In the genomic region with DNA sequence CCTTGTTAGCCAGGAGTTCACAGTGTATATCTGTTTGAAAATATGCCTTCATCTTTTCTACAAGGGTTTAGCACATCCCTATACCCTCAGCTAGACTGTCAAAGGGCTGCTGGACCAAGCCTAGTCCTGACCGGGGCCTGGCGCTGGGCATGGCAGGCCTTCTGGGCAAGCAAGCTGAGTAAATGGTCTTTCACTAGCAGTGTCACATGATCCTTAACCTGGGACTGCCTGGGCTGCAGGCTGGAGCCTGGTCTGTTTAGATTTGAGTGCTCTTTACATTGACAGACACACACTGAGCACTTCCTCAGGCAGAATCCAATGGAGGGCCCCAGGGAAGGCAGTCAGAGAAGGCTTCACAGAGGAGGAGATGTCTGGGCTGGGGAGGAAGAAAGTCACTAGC, we compare ENCODE assay signal across 18 cellular contexts. TPM values are rescaled to one million over a fixed set of nuclear protein-coding genes. Genes with fewer than 3 reads are reported as not detected.
DNase-seq lines count a peak whose midpoint lies in the region; ATAC-seq lines count a peak whose summit lies in the region.
"Had no signal": no experiment of that assay in that cellular context is flagged by ENCODE, and none has a peak within 500 bp of the region (broad histone marks: within the 10 kb centered on the region; RNA-seq: fewer than 3 reads in every experiment).

No MANE protein-coding gene starts in this region.

- no peak for ATAC-seq in T-helper 17 cell
- no peak for ATAC-seq in naive B cell (ENCODE audit: low read depth in 2 of 2)
- no peak for ATAC-seq in HG02870 (IDR thresholded peaks at IDR 0.05; ENCODE audit: unreplicated experiment)
- ATAC-seq: activated CD8-positive, alpha-beta memory T cell treated with anti-CD3 and anti-CD28 coated beads, Interleukin-2, amount 10 ng/mL, durations not matched to agents 7 days and 5 days; heart right ventricle; sciatic nerve had no signal

- no peaks in the 10 kb centered on the region for H3K9me3 Mint-ChIP-seq in CD4-positive, alpha-beta memory T cell
- H3K9me3 Mint-ChIP-seq in naive B cell, result no peaks in the 10 kb centered on the region
- H3K9me3 Mint-ChIP-seq: type B pancreatic cell had no signal

- no peak overlapping the region for H3K4me3 Mint-ChIP-seq in CD4-positive, alpha-beta memory T cell
- H3K4me3 Mint-ChIP-seq in T-helper 17 cell (no peak overlapping the region), naive B cell (no peak overlapping the region)
- H3K4me3 Mint-ChIP-seq: activated CD8-positive, alpha-beta memory T cell treated with anti-CD3 and anti-CD28 coated beads, Interleukin-2, amount 10 ng/mL, durations not matched to agents 7 days and 5 days; type B pancreatic cell had no signal

- H3K4me1 ChIP-seq in CD4-positive, alpha-beta memory T cell (ENCODE audit: insufficient read depth, low read length), result peaks cover 17% of the 10 kb centered on the region
- H3K4me1 ChIP-seq: HAP-1 had no signal

- intact Hi-C loops in CD4-positive, alpha-beta memory T cell (cut with micrococcal nuclease), result no loop called here

- H3K36me3 Mint-ChIP-seq in CD4-positive, alpha-beta memory T cell, result peaks cover 57 to 79% of the 10 kb centered on the region in 2 donors
- H3K36me3 Mint-ChIP-seq in T-helper 17 cell (ENCODE audit: low read depth), result peaks cover 7% of the 10 kb centered on the region
- H3K36me3 Mint-ChIP-seq in naive B cell, result peaks cover 4 to 22% of the 10 kb centered on the region in 2 donors

- no peaks in the 10 kb centered on the region for H3K27me3 ChIP-seq in CD4-positive, alpha-beta memory T cell (ENCODE audit: insufficient read depth, low read length)
- H3K27me3 ChIP-seq: heart right ventricle had no signal

- no peaks in the 10 kb centered on the region for H3K9me3 ChIP-seq in CD4-positive, alpha-beta memory T cell (ENCODE audit: control insufficient read depth in 1 of 2, low read length in 2 of 2)
- no peaks in the 10 kb centered on the region for H3K9me3 ChIP-seq in T-helper 17 cell (ENCODE audit: control insufficient read depth, low read length, poor library complexity, severe bottlenecking)
- H3K9me3 ChIP-seq: HAP-1, heart right ventricle, SK-N-SH had no signal

- H3K4me3 ChIP-seq in CD4-positive, alpha-beta memory T cell (ENCODE audit: low read length in 2 of 2), result no peak overlapping the region
- H3K4me3 ChIP-seq: HAP-1, heart right ventricle had no signal

- H3K36me3 ChIP-seq in CD4-positive, alpha-beta memory T cell (ENCODE audit: insufficient read depth, low read length), result peaks cover 84% of the 10 kb centered on the region

- CTCF ChIA-PET in CD4-positive, alpha-beta memory T cell (lab: Charles Lee; ENCODE audit: partially characterized antibody), result interaction anchor here (0.9 to 3.0 kb wide), 4 partner anchors 13 to 81 kb away, joined by 3 to 13 read pairs (median 4); no protein-coding TSS in a partner anchor

- H3K27me3 Mint-ChIP-seq in CD4-positive, alpha-beta memory T cell, result no peaks in the 10 kb centered on the region
- H3K27me3 Mint-ChIP-seq in T-helper 17 cell (no peaks in the 10 kb centered on the region), naive B cell (no peaks in the 10 kb centered on the region)
- H3K27me3 Mint-ChIP-seq: activated CD8-positive, alpha-beta memory T cell treated with anti-CD3 and anti-CD28 coated beads, Interleukin-2, amount 10 ng/mL, durations not matched to agents 7 days and 5 days; type B pancreatic cell had no signal

- no peak overlapping the region for H3K27ac ChIP-seq in CD4-positive, alpha-beta memory T cell (ENCODE audit: low read depth, low read length)

- peaks cover 10 to 27% (median 16%) of the 10 kb centered on the region in 4 donors for H3K4me1 Mint-ChIP-seq in CD4-positive, alpha-beta memory T cell
- H3K4me1 Mint-ChIP-seq in T-helper 17 cell (peaks cover 12% of the 10 kb centered on the region), naive B cell (peaks cover 12 to 17% (median 14%) of the 10 kb centered on the region in 3 donors)

- POLR2A ChIA-PET in CD4-positive, alpha-beta memory T cell (lab: Charles Lee; ENCODE audit: partially characterized antibody), result interaction anchor here (1.1 to 1.5 kb wide), 3 partner anchors 10 to 53 kb away, joined by 3 to 4 read pairs (median 4); a partner anchor contains a TSS

- no peak for DNase-seq in CD4-positive, alpha-beta memory T cell
- DNase-seq in T-helper 17 cell (no peak), naive B cell (no peak), dermis blood vessel endothelial cell (no peak)
- DNase-seq: activated CD4-positive, alpha-beta T cell treated with anti-CD3 and anti-CD28 coated beads for 1 hour; activated CD8-positive, alpha-beta memory T cell treated with anti-CD3 and anti-CD28 coated beads, Interleukin-2, amount 10 ng/mL, durations not matched to agents 7 days and 5 days; activated gamma-delta T cell treated with Interleukin-2 at 50 U/mL for 16 hours; heart right ventricle; NCI-H1105 treated with DMSO at 0.1 percent for 48 hours; NCI-H2081 treated with DMSO at 0.1 percent for 48 hours; RPMI8226; SK-N-SH; stimulated activated naive CD4-positive, alpha-beta T cell treated with Interleukin-2 at 50 U/mL for 16 hours had no signal

- H3K27ac Mint-ChIP-seq in CD4-positive, alpha-beta memory T cell, result peak overlapping the region; percentile 32 to 82 (median 70)
- peak overlapping the region; percentile 74 for H3K27ac Mint-ChIP-seq in T-helper 17 cell
- H3K27ac Mint-ChIP-seq in naive B cell, result peak overlapping the region in 4 of 6 donors; percentile 57 to 86 (median 84)
- H3K27ac Mint-ChIP-seq: activated CD8-positive, alpha-beta memory T cell treated with anti-CD3 and anti-CD28 coated beads, Interleukin-2, amount 10 ng/mL, durations not matched to agents 7 days and 5 days; type B pancreatic cell had no signal

RNA-seq across cellular contexts. Expression of a gene that starts 6.9 kb away (rescaled TPM):
- 10 to 100 TPM; 14.6 to 15.9 TPM for total RNA-seq in CD4-positive, alpha-beta memory T cell
- under 1 TPM in 1 of 2 donors, not detected in 1; 0.68 TPM for polyA plus RNA-seq in CD4-positive, alpha-beta memory T cell
- total RNA-seq in T-helper 17 cell (1 to 10 TPM; 1.3 to 1.4 TPM), dermis blood vessel endothelial cell (2.7 and 4.4 TPM in 2 replicates)
- polyA plus RNA-seq in naive B cell (ENCODE audit: low read depth in 6 of 6), result under 1 TPM in 4 of 6 donors, not detected in 2; 0.19 to 0.82 (median 0.48) TPM
- total RNA-seq: Daoy had no signal

RNA-seq across cellular contexts. Expression of a gene that starts 21.1 kb away (rescaled TPM):
- 100 to 1,000 TPM; 274 to 285 TPM for total RNA-seq in CD4-positive, alpha-beta memory T cell
- 10 to 100 TPM; 57.7 to 74.8 TPM for polyA plus RNA-seq in CD4-positive, alpha-beta memory T cell
- total RNA-seq in T-helper 17 cell (100 to 1,000 TPM; 114 to 132 TPM), dermis blood vessel endothelial cell (85.4 and 140 TPM in 2 replicates)
- polyA plus RNA-seq in naive B cell (ENCODE audit: low read depth in 6 of 6), result 10 to 100 TPM; 44.3 to 65.3 (median 53.2) TPM

RNA-seq across cellular contexts. Expression of a gene that starts 42.9 kb away (rescaled TPM):
- 10 to 100 TPM; 18.9 to 22.2 TPM for total RNA-seq in CD4-positive, alpha-beta memory T cell
- polyA plus RNA-seq in CD4-positive, alpha-beta memory T cell, result 10 to 100 TPM; 23.2 to 32.5 TPM
- 10 to 100 TPM; 12.5 to 17.9 TPM for total RNA-seq in T-helper 17 cell
- 10 to 100 TPM; 19.3 to 32.4 (median 27.7) TPM for polyA plus RNA-seq in naive B cell (ENCODE audit: low read depth in 6 of 6)
- total RNA-seq in dermis blood vessel endothelial cell, result 23.0 and 27.5 TPM in 2 replicates

RNA-seq across cellular contexts. Expression of a gene that starts 53.0 kb away (rescaled TPM):
- 1 to 10 TPM; 3.1 to 4.9 TPM for total RNA-seq in CD4-positive, alpha-beta memory T cell
- polyA plus RNA-seq in CD4-positive, alpha-beta memory T cell, result 10 to 100 TPM in 1 of 2 donors, 1 to 10 TPM in 1; 5.3 to 12.4 TPM
- total RNA-seq in T-helper 17 cell (1 to 10 TPM; 4.0 to 6.6 TPM), dermis blood vessel endothelial cell (3.3 and 4.3 TPM in 2 replicates)
- under 1 TPM in 4 of 6 donors, not detected in 2; 0.09 to 0.53 (median 0.47) TPM for polyA plus RNA-seq in naive B cell (ENCODE audit: low read depth in 6 of 6)

RNA-seq across cellular contexts. Expression of a gene that starts 53.5 kb away (rescaled TPM):
- total RNA-seq in CD4-positive, alpha-beta memory T cell, result 10 to 100 TPM in 1 of 2 experiments, 1 to 10 TPM in 1; 9.9 to 10.9 TPM
- 10 to 100 TPM; 16.3 to 19.1 TPM for polyA plus RNA-seq in CD4-positive, alpha-beta memory T cell
- 10 to 100 TPM; 15.0 to 20.9 TPM for total RNA-seq in T-helper 17 cell
- polyA plus RNA-seq in naive B cell (ENCODE audit: low read depth in 6 of 6), result 10 to 100 TPM in 4 of 6 donors, 1 to 10 TPM in 2; 6.9 to 13.2 (median 11.4) TPM
- 3.6 and 3.7 TPM in 2 replicates for total RNA-seq in dermis blood vessel endothelial cell
